Comparison of ENCODE assay signal across 8 cellular contexts in the genomic region with DNA sequence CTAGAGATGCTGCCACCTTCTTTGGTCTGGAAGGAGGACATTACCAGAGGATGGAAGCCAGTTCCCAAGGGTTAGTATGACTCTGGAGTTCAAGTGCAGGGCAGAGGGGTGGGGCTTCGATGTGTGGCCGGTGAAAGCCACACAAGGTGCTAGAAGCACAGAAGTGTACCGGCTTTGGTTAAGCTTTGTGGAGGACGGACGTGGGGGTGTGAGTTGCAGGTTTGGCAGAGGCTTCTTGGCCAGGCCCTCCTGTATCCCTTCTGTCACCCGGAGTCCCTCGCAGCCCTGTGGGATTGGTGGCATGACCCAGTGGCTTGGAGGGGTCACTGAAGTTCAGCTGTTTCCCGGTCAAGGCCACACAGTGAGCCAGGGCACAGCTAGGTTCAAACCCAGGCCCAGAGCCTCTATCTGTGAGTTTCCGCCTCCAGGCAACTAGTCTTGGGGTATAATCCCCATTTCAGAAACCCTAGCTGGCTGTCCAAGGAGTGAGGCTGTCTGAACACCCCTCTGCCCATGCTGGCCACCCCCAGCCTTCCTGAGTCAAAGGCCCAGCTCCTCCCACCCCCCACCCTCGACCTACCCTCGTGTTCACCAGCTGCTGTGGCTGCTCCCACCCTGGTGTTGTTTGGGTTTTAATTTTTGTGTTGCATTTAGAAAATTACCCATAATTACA. TPM values are rescaled to one million over a fixed set of nuclear protein-coding genes. Genes with fewer than 3 reads are reported as not detected.
DNase-seq lines count a peak whose midpoint lies in the region; ATAC-seq, FAIRE-seq and TF ChIP-seq lines count a peak whose summit lies in the region.

No MANE protein-coding gene starts in this region.

- H3K27me3 Mint-ChIP-seq in activated T-helper 2 cell treated with anti-CD3 and anti-CD28 coated beads, Interferon-gamma antibody, Interleukin-2, Interleukin-4, amounts not matched to agents 10 μg/mL and 5 μg/mL and 100 μg/mL, durations not matched to agents 14 hours and 24 hours and 36 hours (ENCODE audit: low read depth) = peaks cover 6% of the 10 kb centered on the region

- H3K4me3 Mint-ChIP-seq in activated T-helper 2 cell treated with anti-CD3 and anti-CD28 coated beads, Interferon-gamma antibody, Interleukin-2, Interleukin-4, amounts not matched to agents 10 μg/mL and 5 μg/mL and 100 μg/mL, durations not matched to agents 14 hours and 24 hours and 36 hours (ENCODE audit: low read depth) = no peak overlapping the region

- H3K36me3 Mint-ChIP-seq in activated T-helper 2 cell treated with anti-CD3 and anti-CD28 coated beads, Interferon-gamma antibody, Interleukin-2, Interleukin-4, amounts not matched to agents 10 μg/mL and 5 μg/mL and 100 μg/mL, durations not matched to agents 14 hours and 24 hours and 36 hours (ENCODE audit: low read depth) = no peaks in the 10 kb centered on the region

- no peak for TF ChIP-seq CTCF in D721Med (IDR thresholded peaks at IDR 0.05; ENCODE audit: insufficient read depth, missing control alignments)

- no peaks in the 10 kb centered on the region for H3K9me3 Mint-ChIP-seq in activated T-helper 2 cell treated with anti-CD3 and anti-CD28 coated beads, Interferon-gamma antibody, Interleukin-2, Interleukin-4, amounts not matched to agents 10 μg/mL and 5 μg/mL and 100 μg/mL, durations not matched to agents 14 hours and 24 hours and 36 hours

- DNase-seq in A172 (ENCODE audit: low spot score) = peak; percentile 66
- DNase-seq in H4 (ENCODE audit: low spot score) = peak; percentile 85
- DNase-seq in activated T-helper 2 cell treated with anti-CD3 and anti-CD28 coated beads, Interferon-gamma antibody, Interleukin-2, Interleukin-4, amounts not matched to agents 10 μg/mL and 5 μg/mL and 100 μg/mL, durations not matched to agents 14 hours and 24 hours and 36 hours (ENCODE audit: low spot score) = no peak
- DNase-seq in mesenteric fat pad (ENCODE audit: low spot score) = peak; percentile 88
- no peak for DNase-seq in D721Med (ENCODE audit: insufficient read length, low spot score)

- no peak for FAIRE-seq in D721Med (lab: Jason Lieb, UNC)

- intact Hi-C loops in activated T-helper 2 cell treated with anti-CD3 and anti-CD28 coated beads, Interferon-gamma antibody, Interleukin-2, Interleukin-4, amounts not matched to agents 10 μg/mL and 5 μg/mL and 100 μg/mL, durations not matched to agents 14 hours and 24 hours and 36 hours (cut with micrococcal nuclease) = loop anchor here (2.0 to 5.0 kb wide), 3 partner anchors 67 to 210 kb away; partner anchors contain the start of gene RAB3A

- ATAC-seq in esophagus mucosa (no peak), GM19395 (IDR thresholded peaks at IDR 0.05; ENCODE audit: unreplicated experiment) (no peak), HG02938 (IDR thresholded peaks at IDR 0.05; ENCODE audit: unreplicated experiment) (no peak)

- peak overlapping the region; percentile 67 for H3K27ac Mint-ChIP-seq in activated T-helper 2 cell treated with anti-CD3 and anti-CD28 coated beads, Interferon-gamma antibody, Interleukin-2, Interleukin-4, amounts not matched to agents 10 μg/mL and 5 μg/mL and 100 μg/mL, durations not matched to agents 14 hours and 24 hours and 36 hours

- peaks cover 41% of the 10 kb centered on the region for H3K4me1 Mint-ChIP-seq in activated T-helper 2 cell treated with anti-CD3 and anti-CD28 coated beads, Interferon-gamma antibody, Interleukin-2, Interleukin-4, amounts not matched to agents 10 μg/mL and 5 μg/mL and 100 μg/mL, durations not matched to agents 14 hours and 24 hours and 36 hours (ENCODE audit: low read depth)

RNA-seq across cellular contexts. Expression of gene SSBP4, which starts 4.6 kb away (rescaled TPM):
- 88.7 and 127 TPM in 2 replicates for total RNA-seq in A172 (2014; rRNA removed; shearing (Covaris generic))
- 44.6 and 60.9 TPM in 2 replicates for total RNA-seq in H4 (2014; rRNA removed; shearing (Covaris generic))
- total RNA-seq in activated T-helper 2 cell treated with anti-CD3 and anti-CD28 coated beads, Interferon-gamma antibody, Interleukin-2, Interleukin-4, amounts not matched to agents 10 μg/mL and 5 μg/mL and 100 μg/mL, durations not matched to agents 14 hours and 24 hours and 36 hours = 133 and 146 TPM in 2 replicates
- 63.3 TPM for total RNA-seq in mesenteric fat pad
- total RNA-seq in esophagus mucosa = 15.7 TPM

RNA-seq across cellular contexts. Expression of gene LRRC25, which starts 17.2 kb away (rescaled TPM):
- total RNA-seq in A172 (2014; rRNA removed; shearing (Covaris generic)) = 0.07 TPM in 1 of 2 replicates, not detected in the other
- total RNA-seq in H4 (2014; rRNA removed; shearing (Covaris generic)) = 0.06 and 0.35 TPM in 2 replicates
- total RNA-seq in activated T-helper 2 cell treated with anti-CD3 and anti-CD28 coated beads, Interferon-gamma antibody, Interleukin-2, Interleukin-4, amounts not matched to agents 10 μg/mL and 5 μg/mL and 100 μg/mL, durations not matched to agents 14 hours and 24 hours and 36 hours = not detected in 2 replicates
- total RNA-seq in mesenteric fat pad = 19.3 TPM
- 0.48 TPM for total RNA-seq in esophagus mucosa

RNA-seq across cellular contexts. Expression of gene ISYNA1, which starts 23.3 kb away (rescaled TPM):
- total RNA-seq in A172 (2014; rRNA removed; shearing (Covaris generic)) = 0.72 and 0.98 TPM in 2 replicates
- total RNA-seq in H4 (2014; rRNA removed; shearing (Covaris generic)) = 0.33 and 0.45 TPM in 2 replicates
- 15.1 and 20.3 TPM in 2 replicates for total RNA-seq in activated T-helper 2 cell treated with anti-CD3 and anti-CD28 coated beads, Interferon-gamma antibody, Interleukin-2, Interleukin-4, amounts not matched to agents 10 μg/mL and 5 μg/mL and 100 μg/mL, durations not matched to agents 14 hours and 24 hours and 36 hours
- total RNA-seq in mesenteric fat pad = 18.3 TPM
- 8.5 TPM for total RNA-seq in esophagus mucosa

RNA-seq across cellular contexts. Expression of gene GDF15, which starts 28.7 kb away (rescaled TPM):
- 89.8 and 93.9 TPM in 2 replicates for total RNA-seq in A172 (2014; rRNA removed; shearing (Covaris generic))
- total RNA-seq in H4 (2014; rRNA removed; shearing (Covaris generic)) = 376 and 378 TPM in 2 replicates
- not detected in 2 replicates for total RNA-seq in activated T-helper 2 cell treated with anti-CD3 and anti-CD28 coated beads, Interferon-gamma antibody, Interleukin-2, Interleukin-4, amounts not matched to agents 10 μg/mL and 5 μg/mL and 100 μg/mL, durations not matched to agents 14 hours and 24 hours and 36 hours
- total RNA-seq in mesenteric fat pad (5.9 TPM), esophagus mucosa (3.9 TPM)

Comparison
In these comparisons a context has a peak if more than half of its experiments do, and no peak if none do; other contexts are left out.
1. DNase-seq: peak in A172 (single experiment), H4 (single experiment) and mesenteric fat pad (single experiment); none in activated T-helper 2 cell treated with anti-CD3 and anti-CD28 coated beads, Interferon-gamma antibody, Interleukin-2, Interleukin-4, amounts not matched to agents 10 μg/mL and 5 μg/mL and 100 μg/mL, durations not matched to agents 14 hours and 24 hours and 36 hours (single experiment) and D721Med (single experiment).
2. RNA of gene LRRC25, which starts 17.2 kb away (total RNA-seq): 19.3 TPM in mesenteric fat pad (single experiment); 0.48 TPM in esophagus mucosa (single experiment), 0.06 to 0.35 TPM in H4, 0.07 TPM in A172 and not detected in activated T-helper 2 cell treated with anti-CD3 and anti-CD28 coated beads, Interferon-gamma antibody, Interleukin-2, Interleukin-4, amounts not matched to agents 10 μg/mL and 5 μg/mL and 100 μg/mL, durations not matched to agents 14 hours and 24 hours and 36 hours; every median in the first group is over 10 times any median in the second.